ENCODE assay signal across 8 cellular contexts in genomic region chr4:10015140-10015753, GRCh38. TPM values are rescaled to one million over a fixed set of nuclear protein-coding genes. Genes with fewer than 3 reads are reported as not detected.
DNase-seq lines count a peak whose midpoint lies in the region; ATAC-seq and TF ChIP-seq lines count a peak whose summit lies in the region.

No MANE protein-coding gene starts in this region.

- TF ChIP-seq CTCF in BJ (IDR thresholded peaks at IDR 0.05; ENCODE audit: insufficient read depth, low read depth, low read length), result peak; percentile 54

- POLR2A ChIA-PET in BJ (lab: Charles Lee), result no interaction called here

- no peaks in the 10 kb centered on the region for H3K27me3 ChIP-seq in BJ (ENCODE audit: control insufficient read depth, insufficient read depth, low read length)

- H3K4me3 ChIP-seq in BJ (ENCODE audit: low read depth, low read length), result no peak overlapping the region

- DNase-seq in BJ (ENCODE audit: low read depth), result no peak
- peak; percentile 30 for DNase-seq in NCI-H2029 (lab: John Stamatoyannopoulos, UW)
- DNase-seq in anterior cingulate cortex (lab: John Stamatoyannopoulos, UW), result peak in 33 of 58 donors; percentile 5 to 70 (median 32)
- DNase-seq in left kidney (ENCODE audit: low read depth, low spot score), result peak; percentile 78
- no peak for DNase-seq in HCEC 1CT
- DNase-seq in activated gamma-delta T cell (lab: John Stamatoyannopoulos, UW), result no peak

- CTCF ChIA-PET in BJ (lab: Yijun Ruan, JAX), result interaction anchor here (0.8 to 5.5 kb wide), 16 partner anchors 8 to 483 kb away, joined by 3 to 59 read pairs (median 4); no protein-coding TSS in a partner anchor

- ATAC-seq in GM18502 (IDR thresholded peaks at IDR 0.05; ENCODE audit: poor library complexity, unreplicated experiment) (peak; percentile 32), HG02588 (IDR thresholded peaks at IDR 0.05; ENCODE audit: unreplicated experiment) (no peak)

- H3K36me3 ChIP-seq in BJ (ENCODE audit: control insufficient read depth, insufficient read depth, low read length), result no peaks in the 10 kb centered on the region

RNA-seq across cellular contexts. Expression of gene SLC2A9, which starts 6.0 kb away (rescaled TPM):
- polyA plus RNA-seq in BJ (2011; rRNA removed), result 5.0 and 6.4 TPM in 2 replicates
- 4.4 and 7.3 TPM in 2 replicates for polyA minus RNA-seq in BJ (2011; rRNA and poly(A)+ RNA removed)

Comparison
In these comparisons a context has a peak if more than half of its experiments do, and no peak if none do; other contexts are left out.
1. DNase-seq: peak in NCI-H2029 (single experiment), anterior cingulate cortex (33 of 58) and left kidney (single experiment); none in BJ (single experiment), HCEC 1CT (single experiment) and activated gamma-delta T cell (single experiment).